Comparison of ENCODE assay signal across 29 cellular contexts in the genomic region with DNA sequence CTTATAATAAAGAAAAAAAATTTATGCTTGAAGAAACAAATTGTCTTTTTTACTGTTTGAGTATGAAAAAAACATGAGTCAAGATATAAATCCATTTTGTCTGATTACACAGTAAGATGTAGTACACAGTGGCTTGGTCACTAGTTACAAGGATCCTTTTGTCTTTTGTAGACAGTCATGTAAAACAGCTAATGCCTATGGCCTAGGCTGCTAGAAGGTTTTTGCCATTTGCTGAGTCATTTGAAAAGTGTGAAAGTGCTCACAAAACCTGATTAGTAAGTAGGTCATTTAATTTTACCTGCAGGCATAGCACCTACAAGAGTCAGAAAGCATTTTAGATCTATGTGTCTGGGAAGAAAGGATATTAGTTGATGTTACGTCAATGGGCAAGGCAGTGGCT.
A peak's percentile ranks its signal among the peaks of the same experiment; 100 is the strongest.
DNase-seq lines count a peak whose midpoint lies in the region; ATAC-seq and TF ChIP-seq lines count a peak whose summit lies in the region.
"Had no signal": no experiment of that assay in that cellular context is flagged by ENCODE, and none has a peak within 500 bp of the region (broad histone marks: within the 10 kb centered on the region; RNA-seq: fewer than 3 reads in every experiment).

No MANE protein-coding gene starts in this region.

- TF ChIP-seq EP300 in neural cell (conservative IDR thresholded peaks at IDR 0.05; ENCODE audit: poor library complexity, severe bottlenecking), result no peak

- DNase-seq in Calu3 (peak; percentile 9), NCI-H69 (lab: John Stamatoyannopoulos, UW) (peak; percentile 53), epithelial cell of prostate (ENCODE audit: low read depth, low spot score) (peak; percentile 36), MG63 (no peak), activated gamma-delta T cell treated with Interleukin-2 at 50 U/mL for 16 hours (no peak), smooth muscle cell (lab: John Stamatoyannopoulos, UW; ENCODE audit: unreplicated experiment) (no peak)
- DNase-seq: activated CD4-positive, alpha-beta T cell treated with anti-CD3 and anti-CD28 coated beads, Interleukin-2, amount 10 ng/mL, durations not matched to agents 24 days and 14 days; activated CD8-positive, alpha-beta memory T cell treated with anti-CD3 and anti-CD28 coated beads, Interleukin-2, amount 10 ng/mL, durations not matched to agents 7 days and 5 days; activated naive CD4-positive, alpha-beta T cell treated with anti-CD3 and anti-CD28 coated beads, Interleukin-2, amount 50 U/mL, for 16 hours; activated T-cell treated with anti-CD3 and anti-CD28 coated beads, Interleukin-2, amount 50 U/mL, for 72 hours; cortex of kidney; HFFc6; left ventricle myocardium superior; NCI-H1048; NCI-H1930; NCI-H226; NCI-H774; pancreas; sigmoid colon; stimulated activated CD4-positive, alpha-beta T cell treated with anti-CD3 and anti-CD28 coated beads, Interleukin-15, amount 100 ng/mL, for 24 hours; tibial artery had no signal

- no peaks in the 10 kb centered on the region for H4K20me1 ChIP-seq in neural cell (ENCODE audit: insufficient read depth)
- no peaks in the 10 kb centered on the region for H4K20me1 ChIP-seq in smooth muscle cell (ENCODE audit: low read depth)

- H3K4me3 Mint-ChIP-seq in Calu3 (ENCODE audit: low read depth, unreplicated experiment), result no peak overlapping the region
- H3K4me3 Mint-ChIP-seq: activated CD4-positive, alpha-beta T cell treated with anti-CD3 and anti-CD28 coated beads, Interleukin-2, amount 10 ng/mL, durations not matched to agents 24 days and 14 days; activated CD8-positive, alpha-beta memory T cell treated with anti-CD3 and anti-CD28 coated beads, Interleukin-2, amount 10 ng/mL, durations not matched to agents 7 days and 5 days; activated T-cell treated with anti-CD3 and anti-CD28 coated beads, Interleukin-2, amount 50 U/mL, for 72 hours; HFFc6; nephron; stimulated activated naive CD8-positive, alpha-beta T cell treated with anti-CD3 and anti-CD28 coated beads, Interleukin-15, Interleukin-2, amounts not matched to agents 100 ng/mL and 50 ng/mL, for 24 hours; T-helper 2 cell treated with Interferon-gamma antibody and Interleukin-4, amounts not matched to agents 5 μg/mL and 100 μg/mL, for 36 hours had no signal

- H2AFZ ChIP-seq in neural cell (ENCODE audit: low read depth, low read length) (no peak overlapping the region), smooth muscle cell (ENCODE audit: low read depth) (no peak overlapping the region)

- peak overlapping the region; percentile 77 for H3K27ac Mint-ChIP-seq in Calu3 (ENCODE audit: unreplicated experiment)
- H3K27ac Mint-ChIP-seq: activated CD4-positive, alpha-beta T cell treated with anti-CD3 and anti-CD28 coated beads, Interleukin-2, amount 10 ng/mL, durations not matched to agents 24 days and 14 days; activated CD8-positive, alpha-beta memory T cell treated with anti-CD3 and anti-CD28 coated beads, Interleukin-2, amount 10 ng/mL, durations not matched to agents 7 days and 5 days; activated T-cell treated with anti-CD3 and anti-CD28 coated beads, Interleukin-2, amount 50 U/mL, for 72 hours; HFFc6; stimulated activated naive CD8-positive, alpha-beta T cell treated with anti-CD3 and anti-CD28 coated beads, Interleukin-15, Interleukin-2, amounts not matched to agents 100 ng/mL and 50 ng/mL, for 24 hours; T-helper 2 cell treated with Interferon-gamma antibody and Interleukin-4, amounts not matched to agents 5 μg/mL and 100 μg/mL, for 36 hours had no signal

- no peaks in the 10 kb centered on the region for H3K36me3 Mint-ChIP-seq in Calu3 (ENCODE audit: insufficient read depth, unreplicated experiment)
- H3K36me3 Mint-ChIP-seq: activated CD8-positive, alpha-beta memory T cell treated with anti-CD3 and anti-CD28 coated beads, Interleukin-2, amount 10 ng/mL, durations not matched to agents 7 days and 5 days had no signal

- H3K4me1 ChIP-seq in smooth muscle cell (ENCODE audit: low read depth), result no peaks in the 10 kb centered on the region
- H3K4me1 ChIP-seq: pancreas, sigmoid colon, tibial artery had no signal

- H3K27ac ChIP-seq in epithelial cell of prostate (no peak overlapping the region), neural cell (ENCODE audit: low read length) (peak overlapping the region; percentile 85), smooth muscle cell (ENCODE audit: low read depth) (no peak overlapping the region)
- H3K27ac ChIP-seq: C4-2B, pancreas, sigmoid colon, tibial artery, VCaP had no signal

- H3K27me3 Mint-ChIP-seq in Calu3 (ENCODE audit: unreplicated experiment), result no peaks in the 10 kb centered on the region
- H3K27me3 Mint-ChIP-seq: activated CD4-positive, alpha-beta T cell treated with anti-CD3 and anti-CD28 coated beads, Interleukin-2, amount 10 ng/mL, durations not matched to agents 24 days and 14 days; activated CD8-positive, alpha-beta memory T cell treated with anti-CD3 and anti-CD28 coated beads, Interleukin-2, amount 10 ng/mL, durations not matched to agents 7 days and 5 days; stimulated activated naive CD8-positive, alpha-beta T cell treated with anti-CD3 and anti-CD28 coated beads, Interleukin-15, Interleukin-2, amounts not matched to agents 100 ng/mL and 50 ng/mL, for 24 hours had no signal

- no peak overlapping the region for H3K9ac ChIP-seq in neural cell (ENCODE audit: low read length)
- H3K9ac ChIP-seq in smooth muscle cell (ENCODE audit: low read depth), result no peak overlapping the region

- H3F3A ChIP-seq in neural cell (ENCODE audit: insufficient read depth, low read length, poor library complexity, severe bottlenecking), result no peaks in the 10 kb centered on the region
- H3F3A ChIP-seq in smooth muscle cell (ENCODE audit: low read depth), result no peaks in the 10 kb centered on the region

- no peak for TF ChIP-seq RAD21 in neural cell (conservative IDR thresholded peaks at IDR 0.05)

- BruUV-seq in Calu3 (replicated peaks; lab: Mats Ljungman, UMichigan), result no TSS peak

- WGBS in smooth muscle cell (ENCODE audit: low lambda C conversion rate), result 67% methylated on average over 1 of the region's 1 CpG

- peaks cover 9% of the 10 kb centered on the region for H3K4me1 Mint-ChIP-seq in Calu3 (ENCODE audit: low read depth, unreplicated experiment)
- H3K4me1 Mint-ChIP-seq: activated CD4-positive, alpha-beta T cell treated with anti-CD3 and anti-CD28 coated beads, Interleukin-2, amount 10 ng/mL, durations not matched to agents 24 days and 14 days; activated CD8-positive, alpha-beta memory T cell treated with anti-CD3 and anti-CD28 coated beads, Interleukin-2, amount 10 ng/mL, durations not matched to agents 7 days and 5 days; nephron had no signal

- H3K36me3 ChIP-seq in neural cell (ENCODE audit: insufficient read depth, low read length) (no peaks in the 10 kb centered on the region), MG63 (no peaks in the 10 kb centered on the region), smooth muscle cell (ENCODE audit: low read depth) (no peaks in the 10 kb centered on the region)
- H3K36me3 ChIP-seq: pancreas, sigmoid colon, tibial artery had no signal

- H3K9me3 ChIP-seq in neural cell (ENCODE audit: low read length), result no peaks in the 10 kb centered on the region
- no peaks in the 10 kb centered on the region for H3K9me3 ChIP-seq in MG63
- H3K9me3 ChIP-seq in smooth muscle cell (replicated peaks; ENCODE audit: low read depth), result no peaks in the 10 kb centered on the region
- H3K9me3 ChIP-seq: pancreas, sigmoid colon, tibial artery had no signal

- H3K27me3 ChIP-seq in neural cell (ENCODE audit: insufficient read depth, low read depth, low read length) (no peaks in the 10 kb centered on the region), MG63 (no peaks in the 10 kb centered on the region), smooth muscle cell (ENCODE audit: low read depth) (no peaks in the 10 kb centered on the region)
- H3K27me3 ChIP-seq: pancreas, sigmoid colon, tibial artery had no signal

- H3K79me2 ChIP-seq in neural cell (replicated peaks; ENCODE audit: insufficient read depth, low read length), result peaks cover 11% of the 10 kb centered on the region
- no peaks in the 10 kb centered on the region for H3K79me2 ChIP-seq in smooth muscle cell (ENCODE audit: low read depth)

- ATAC-seq in GM18861 (IDR thresholded peaks at IDR 0.05; ENCODE audit: unreplicated experiment), result no peak
- ATAC-seq: activated CD8-positive, alpha-beta memory T cell treated with anti-CD3 and anti-CD28 coated beads, Interleukin-2, amount 10 ng/mL, durations not matched to agents 7 days and 5 days; activated T-cell treated with anti-CD3 and anti-CD28 coated beads, Interleukin-2, amount 50 U/mL, for 72 hours; left ventricle myocardium superior; pancreas; SK-N-SH treated with all-trans-retinoic acid at 6 μM for 48 hours had no signal

- CTCF ChIA-PET in Calu3 (lab: Charles Lee), result no interaction called here

- H3K4me3 ChIP-seq in neural cell (ENCODE audit: low read length) (no peak overlapping the region), MG63 (no peak overlapping the region), smooth muscle cell (no peak overlapping the region)
- H3K4me3 ChIP-seq: pancreas, sigmoid colon, tibial artery had no signal

- peaks cover 3% of the 10 kb centered on the region for H3K9me3 Mint-ChIP-seq in Calu3 (ENCODE audit: low read depth, unreplicated experiment)
- H3K9me3 Mint-ChIP-seq: activated CD4-positive, alpha-beta T cell treated with anti-CD3 and anti-CD28 coated beads, Interleukin-2, amount 10 ng/mL, durations not matched to agents 24 days and 14 days; HFFc6; nephron; T-helper 2 cell treated with Interferon-gamma antibody and Interleukin-4, amounts not matched to agents 5 μg/mL and 100 μg/mL, for 36 hours had no signal

- H3K4me2 ChIP-seq in neural cell (ENCODE audit: low read length) (no peak overlapping the region), smooth muscle cell (no peak overlapping the region)

- H3K9me2 ChIP-seq in neural cell (ENCODE audit: insufficient read depth, low read length), result no peaks in the 10 kb centered on the region

- intact Hi-C loops in Calu3 (cut with micrococcal nuclease; ENCODE audit: unreplicated experiment), result no loop called here

- TF ChIP-seq CTCF in Calu3 (IDR thresholded peaks at IDR 0.05; ENCODE audit: unreplicated experiment) (no peak), neural cell (IDR thresholded peaks at IDR 0.05; ENCODE audit: poor library complexity, severe bottlenecking) (no peak), smooth muscle cell (IDR thresholded peaks at IDR 0.05; ENCODE audit: borderline replicate concordance, insufficient read depth, poor library complexity, severe bottlenecking) (no peak)

TF ChIP-seq in neural cell, 6 proteins besides CTCF, POLR2A, EP300 and RAD21 (continues in another document):
- no peak for TF ChIP-seq EZH2 (IDR thresholded peaks at IDR 0.05; ENCODE audit: borderline replicate concordance, insufficient read depth, low read length, poor library complexity, severe bottlenecking)

Comparison
In these comparisons a context has a peak if more than half of its experiments do, and no peak if none do; other contexts are left out.
1. DNase-seq: peak in Calu3 (single experiment), NCI-H69 (single experiment) and epithelial cell of prostate (single experiment); none in MG63 (single experiment), activated gamma-delta T cell treated with Interleukin-2 at 50 U/mL for 16 hours (single experiment) and smooth muscle cell (single experiment).